1 cellular context compared by ENCODE assay signal in the genomic region with DNA sequence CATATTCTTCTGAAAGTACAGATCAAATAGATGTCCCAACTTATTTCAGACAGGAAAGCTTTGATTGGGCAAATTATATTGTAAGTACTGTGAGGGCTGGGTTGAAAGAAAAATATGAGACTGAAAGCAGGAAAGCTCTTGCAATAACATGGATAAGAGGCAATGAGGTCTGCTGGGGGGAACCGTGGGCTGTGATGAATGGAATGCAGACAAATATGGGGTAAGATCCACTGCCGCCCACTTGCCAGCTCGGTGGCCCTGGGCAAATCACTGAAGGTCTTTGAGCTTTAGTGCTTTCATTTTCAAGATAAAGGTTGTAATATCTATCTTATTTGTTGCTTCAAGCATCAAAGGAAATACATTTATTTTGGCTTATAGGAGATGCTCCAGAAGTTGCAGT.
TF ChIP-seq lines count a peak whose summit lies in the region.

No MANE protein-coding gene starts in this region.

TF ChIP-seq in HepG2, 621 proteins besides CTCF, POLR2A, EP300 and RAD21 (continued from another document):
- TF ChIP-seq SMC3 (IDR thresholded peaks at IDR 0.05; ENCODE audit: low read length) (no peak), ZSCAN12 (CRISPR knock-in tag; IDR thresholded peaks at IDR 0.05) (no peak), ZNF792 (CRISPR knock-in tag; IDR thresholded peaks at IDR 0.05) (no peak), RELA (CRISPR knock-in tag; IDR thresholded peaks at IDR 0.05) (no peak), RXRA (CRISPR knock-in tag; IDR thresholded peaks at IDR 0.05) (no peak), ZNF83 (CRISPR knock-in tag; IDR thresholded peaks at IDR 0.05; ENCODE audit: borderline replicate concordance) (no peak), SOX5 (CRISPR knock-in tag; IDR thresholded peaks at IDR 0.05; ENCODE audit: borderline replicate concordance) (no peak), RFX1 (IDR thresholded peaks at IDR 0.05) (no peak), ZNF891 (CRISPR knock-in tag; IDR thresholded peaks at IDR 0.05) (no peak)
